ENCODE assay signal across 20 cellular contexts in genomic region chr15:78088773-78089080, GRCh38. TPM values are rescaled to one million over a fixed set of nuclear protein-coding genes. Genes with fewer than 3 reads are reported as not detected.
"Had no signal": no experiment of that assay in that cellular context is flagged by ENCODE, and none has a peak within 500 bp of the region (broad histone marks: within the 10 kb centered on the region; RNA-seq: fewer than 3 reads in every experiment).

No MANE protein-coding gene starts in this region.

- H3K4me1 Mint-ChIP-seq: activated T-helper 17 cell treated with anti-CD3 and anti-CD28 coated beads, Interleukin-2, amount 50 U/mL, for 72 hours; WTC11 had no signal

- H3K36me3 ChIP-seq: gastrocnemius medialis, heart left ventricle, ovary, tibial nerve had no signal

- DNase-seq: activated naive CD4-positive, alpha-beta T cell treated with Interleukin-2 at 50 U/mL for 16 hours; anterior cingulate cortex; dermis blood vessel endothelial cell; effector memory CD8-positive, alpha-beta T cell; gastrocnemius medialis; midbrain; naive thymus-derived CD4-positive, alpha-beta T cell; ovary; stimulated activated CD4-positive, alpha-beta T cell treated with anti-CD3 and anti-CD28 coated beads, Interleukin-15, amount 100 ng/mL, for 24 hours; stimulated activated CD4-positive, alpha-beta T cell treated with anti-CD3 and anti-CD28 coated beads, Interleukin-4, amount 100 ng/mL, for 1 hour; stimulated activated naive CD4-positive, alpha-beta T cell; T-helper 17 cell had no signal

- H3K36me3 Mint-ChIP-seq: WTC11 had no signal

- H3K4me3 Mint-ChIP-seq: activated T-helper 17 cell treated with anti-CD3 and anti-CD28 coated beads, Interleukin-2, amount 50 U/mL, for 72 hours; effector memory CD8-positive, alpha-beta T cell; naive thymus-derived CD4-positive, alpha-beta T cell; WTC11 had no signal

- H3K9me3 ChIP-seq: gastrocnemius medialis, heart left ventricle, ovary, tibial nerve had no signal

- H3K27me3 Mint-ChIP-seq: activated T-helper 17 cell treated with anti-CD3 and anti-CD28 coated beads, Interleukin-2, amount 50 U/mL, for 72 hours; effector memory CD8-positive, alpha-beta T cell; naive thymus-derived CD4-positive, alpha-beta T cell had no signal

- H3K27ac Mint-ChIP-seq: activated T-helper 17 cell treated with anti-CD3 and anti-CD28 coated beads, Interleukin-2, amount 50 U/mL, for 72 hours; effector memory CD8-positive, alpha-beta T cell; T-helper 17 cell; WTC11 had no signal

- H3K4me3 ChIP-seq: gastrocnemius medialis, heart left ventricle, ovary, tibial nerve had no signal

- H3K27ac ChIP-seq: epithelial cell of prostate, gastrocnemius medialis, ovary, tibial nerve had no signal

- H3K9me3 Mint-ChIP-seq: activated T-helper 17 cell treated with anti-CD3 and anti-CD28 coated beads, Interleukin-2, amount 50 U/mL, for 72 hours; effector memory CD8-positive, alpha-beta T cell; WTC11 had no signal

- H3K27me3 ChIP-seq: gastrocnemius medialis, heart left ventricle, ovary, tibial nerve had no signal

RNA-seq across cellular contexts. Expression of gene SH2D7, which starts 3.6 kb away (rescaled TPM):
- total RNA-seq: activated CD8-positive, alpha-beta memory T cell treated with anti-CD3 and anti-CD28 coated beads for 36 hours; activated T-helper 17 cell treated with anti-CD3 and anti-CD28 coated beads, Interleukin-2, amount 50 U/mL, for 72 hours; dermis blood vessel endothelial cell; gastrocnemius medialis; heart left ventricle; lung microvascular endothelial cell; naive thymus-derived CD4-positive, alpha-beta T cell; ovary; renal cortical epithelial cell; T-helper 17 cell; tibial nerve; WTC11 had no signal
- polyA plus RNA-seq: heart left ventricle; naive thymus-derived CD4-positive, alpha-beta T cell; ovary had no signal
